Comparison of ENCODE assay signal across 1 cellular context in the genomic region with DNA sequence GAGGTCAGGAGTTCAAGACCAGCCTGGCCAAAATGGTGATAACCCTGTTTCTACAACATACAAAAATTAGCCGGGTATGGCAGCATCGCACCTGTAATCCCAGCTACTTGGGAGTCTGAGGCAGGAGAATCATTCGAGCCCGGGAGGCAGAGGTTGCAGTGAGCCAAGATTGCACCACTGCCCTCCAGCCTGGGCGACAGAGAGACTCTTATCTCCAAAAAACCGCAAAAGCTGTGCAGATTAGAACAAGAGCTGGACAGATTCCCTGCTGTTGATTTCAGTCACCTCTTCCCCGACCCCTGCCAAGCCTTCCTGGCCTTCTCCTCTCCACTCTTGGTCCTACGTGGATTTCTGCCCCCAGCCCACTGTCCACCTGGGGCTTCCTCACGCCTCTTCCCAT.
TF ChIP-seq lines count a peak whose summit lies in the region.

No MANE protein-coding gene starts in this region.

TF ChIP-seq in HepG2, 621 proteins besides CTCF, POLR2A, EP300 and RAD21:
- no peak for TF ChIP-seq ZNF414 (CRISPR knock-in tag; IDR thresholded peaks at IDR 0.05)
- no peak for TF ChIP-seq ZNF773 (CRISPR knock-in tag; IDR thresholded peaks at IDR 0.05; ENCODE audit: borderline replicate concordance)
- TF ChIP-seq LRRFIP1 (CRISPR knock-in tag; conservative IDR thresholded peaks at IDR 0.05): no peak
- TF ChIP-seq STAT5B (CRISPR knock-in tag; IDR thresholded peaks at IDR 0.05): no peak
- no peak for TF ChIP-seq RXRB (CRISPR knock-in tag; IDR thresholded peaks at IDR 0.05; ENCODE audit: borderline replicate concordance)
- TF ChIP-seq CC2D1A (CRISPR knock-in tag; IDR thresholded peaks at IDR 0.05): no peak
- TF ChIP-seq, protein P1, sequence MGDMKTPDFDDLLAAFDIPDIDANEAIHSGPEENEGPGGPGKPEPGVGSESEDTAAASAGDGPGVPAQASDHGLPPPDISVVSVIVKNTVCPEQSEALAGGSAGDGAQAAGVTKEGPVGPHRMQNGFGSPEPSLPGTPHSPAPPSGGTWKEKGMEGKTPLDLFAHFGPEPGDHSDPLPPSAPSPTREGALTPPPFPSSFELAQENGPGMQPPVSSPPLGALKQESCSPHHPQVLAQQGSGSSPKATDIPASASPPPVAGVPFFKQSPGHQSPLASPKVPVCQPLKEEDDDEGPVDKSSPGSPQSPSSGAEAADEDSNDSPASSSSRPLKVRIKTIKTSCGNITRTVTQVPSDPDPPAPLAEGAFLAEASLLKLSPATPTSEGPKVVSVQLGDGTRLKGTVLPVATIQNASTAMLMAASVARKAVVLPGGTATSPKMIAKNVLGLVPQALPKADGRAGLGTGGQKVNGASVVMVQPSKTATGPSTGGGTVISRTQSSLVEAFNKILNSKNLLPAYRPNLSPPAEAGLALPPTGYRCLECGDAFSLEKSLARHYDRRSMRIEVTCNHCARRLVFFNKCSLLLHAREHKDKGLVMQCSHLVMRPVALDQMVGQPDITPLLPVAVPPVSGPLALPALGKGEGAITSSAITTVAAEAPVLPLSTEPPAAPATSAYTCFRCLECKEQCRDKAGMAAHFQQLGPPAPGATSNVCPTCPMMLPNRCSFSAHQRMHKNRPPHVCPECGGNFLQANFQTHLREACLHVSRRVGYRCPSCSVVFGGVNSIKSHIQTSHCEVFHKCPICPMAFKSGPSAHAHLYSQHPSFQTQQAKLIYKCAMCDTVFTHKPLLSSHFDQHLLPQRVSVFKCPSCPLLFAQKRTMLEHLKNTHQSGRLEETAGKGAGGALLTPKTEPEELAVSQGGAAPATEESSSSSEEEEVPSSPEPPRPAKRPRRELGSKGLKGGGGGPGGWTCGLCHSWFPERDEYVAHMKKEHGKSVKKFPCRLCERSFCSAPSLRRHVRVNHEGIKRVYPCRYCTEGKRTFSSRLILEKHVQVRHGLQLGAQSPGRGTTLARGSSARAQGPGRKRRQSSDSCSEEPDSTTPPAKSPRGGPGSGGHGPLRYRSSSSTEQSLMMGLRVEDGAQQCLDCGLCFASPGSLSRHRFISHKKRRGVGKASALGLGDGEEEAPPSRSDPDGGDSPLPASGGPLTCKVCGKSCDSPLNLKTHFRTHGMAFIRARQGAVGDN (CRISPR knock-in tag; IDR thresholded peaks at IDR 0.05): no peak
- TF ChIP-seq SP140L (CRISPR knock-in tag; IDR thresholded peaks at IDR 0.05; ENCODE audit: borderline replicate concordance): no peak
- TF ChIP-seq, protein P2, sequence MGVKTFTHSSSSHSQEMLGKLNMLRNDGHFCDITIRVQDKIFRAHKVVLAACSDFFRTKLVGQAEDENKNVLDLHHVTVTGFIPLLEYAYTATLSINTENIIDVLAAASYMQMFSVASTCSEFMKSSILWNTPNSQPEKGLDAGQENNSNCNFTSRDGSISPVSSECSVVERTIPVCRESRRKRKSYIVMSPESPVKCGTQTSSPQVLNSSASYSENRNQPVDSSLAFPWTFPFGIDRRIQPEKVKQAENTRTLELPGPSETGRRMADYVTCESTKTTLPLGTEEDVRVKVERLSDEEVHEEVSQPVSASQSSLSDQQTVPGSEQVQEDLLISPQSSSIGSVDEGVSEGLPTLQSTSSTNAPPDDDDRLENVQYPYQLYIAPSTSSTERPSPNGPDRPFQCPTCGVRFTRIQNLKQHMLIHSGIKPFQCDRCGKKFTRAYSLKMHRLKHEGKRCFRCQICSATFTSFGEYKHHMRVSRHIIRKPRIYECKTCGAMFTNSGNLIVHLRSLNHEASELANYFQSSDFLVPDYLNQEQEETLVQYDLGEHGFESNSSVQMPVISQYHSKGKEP (CRISPR knock-in tag; IDR thresholded peaks at IDR 0.05): no peak
- TF ChIP-seq, protein P3, sequence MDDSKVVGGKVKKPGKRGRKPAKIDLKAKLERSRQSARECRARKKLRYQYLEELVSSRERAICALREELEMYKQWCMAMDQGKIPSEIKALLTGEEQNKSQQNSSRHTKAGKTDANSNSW (CRISPR knock-in tag; IDR thresholded peaks at IDR 0.05; ENCODE audit: borderline replicate concordance): no peak
